28 cellular contexts compared by ENCODE assay signal in the genomic region with DNA sequence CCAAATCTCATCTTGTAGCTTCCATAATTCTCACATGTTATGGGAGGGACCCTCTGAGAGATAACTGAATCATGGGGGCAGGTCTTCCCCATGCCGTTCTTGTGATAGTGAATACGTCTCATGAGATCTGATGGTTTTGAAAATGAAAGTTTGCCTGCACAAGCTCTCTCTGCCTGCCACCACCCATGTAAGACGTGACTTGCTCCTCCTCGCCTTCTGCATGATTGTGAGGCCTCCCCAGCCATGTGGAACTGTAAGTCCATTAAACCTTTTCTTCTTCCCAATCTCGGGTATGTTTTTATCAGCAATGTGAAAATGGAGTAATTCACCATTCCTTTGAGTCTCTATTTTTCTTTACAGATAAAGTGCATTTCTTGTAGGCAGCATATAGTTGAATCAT.
"Had no signal": no experiment of that assay in that cellular context is flagged by ENCODE, and none has a peak within 500 bp of the region (broad histone marks: within the 10 kb centered on the region; RNA-seq: fewer than 3 reads in every experiment).

No MANE protein-coding gene starts in this region.

- H3K4me3 ChIP-seq: colonic mucosa, coronary artery, dorsolateral prefrontal cortex, esophagus muscularis mucosa, esophagus squamous epithelium, gastrocnemius medialis, gastroesophageal sphincter, heart left ventricle, heart right ventricle had no signal

- H3K9me3 ChIP-seq: colonic mucosa had no signal

- H3K4me3 Mint-ChIP-seq: dendritic cell treated with granulocyte-macrophage colony-stimulating factor and Interleukin-4, amounts not matched to agents 40 ng/mL and 50 ng/mL, for 4 days; effector memory CD8-positive, alpha-beta T cell; endodermal cell had no signal

- H3K4me1 ChIP-seq: colonic mucosa, esophagus muscularis mucosa, esophagus squamous epithelium, foreskin keratinocyte, gastrocnemius medialis, gastroesophageal sphincter, heart left ventricle, heart right ventricle had no signal

- ATAC-seq: effector memory CD8-positive, alpha-beta T cell; esophagus mucosa; foreskin keratinocyte; gastrocnemius medialis; gastroesophageal sphincter; heart left ventricle; heart right ventricle had no signal

- FAIRE-seq: colon, endometrium, frontal cortex had no signal

- H3K27me3 ChIP-seq: colonic mucosa, dorsolateral prefrontal cortex, esophagus muscularis mucosa, esophagus squamous epithelium, gastrocnemius medialis, gastroesophageal sphincter, heart left ventricle, heart right ventricle had no signal

- H3K36me3 ChIP-seq: colonic mucosa, esophagus muscularis mucosa, esophagus squamous epithelium, gastrocnemius medialis, gastroesophageal sphincter, heart left ventricle, heart right ventricle had no signal

- H3K27ac ChIP-seq: colonic mucosa, coronary artery, dorsolateral prefrontal cortex, epithelial cell of prostate, esophagus muscularis mucosa, esophagus squamous epithelium, foreskin keratinocyte, gastrocnemius medialis, gastroesophageal sphincter, heart left ventricle, heart right ventricle had no signal

- H3K27me3 Mint-ChIP-seq: dendritic cell treated with granulocyte-macrophage colony-stimulating factor and Interleukin-4, amounts not matched to agents 40 ng/mL and 50 ng/mL, for 4 days; effector memory CD8-positive, alpha-beta T cell had no signal

- H3K4me1 Mint-ChIP-seq: endodermal cell had no signal

- H3K27ac Mint-ChIP-seq: dendritic cell treated with granulocyte-macrophage colony-stimulating factor and Interleukin-4, amounts not matched to agents 40 ng/mL and 50 ng/mL, for 4 days; effector memory CD8-positive, alpha-beta T cell; endodermal cell had no signal

- DNase-seq: colonic mucosa; cortex of kidney; dermis blood vessel endothelial cell; dorsolateral prefrontal cortex; effector CD4-positive, alpha-beta T cell; effector CD8-positive, alpha-beta T cell; effector memory CD4-positive, alpha-beta T cell; effector memory CD8-positive, alpha-beta T cell; endodermal cell; erythroblast; esophagus squamous epithelium; foreskin fibroblast; foreskin keratinocyte; foreskin melanocyte; gastrocnemius medialis; glutamatergic neuron; head of caudate nucleus; heart left ventricle; heart right ventricle had no signal
